1 cellular context compared by ENCODE assay signal in the genomic region with DNA sequence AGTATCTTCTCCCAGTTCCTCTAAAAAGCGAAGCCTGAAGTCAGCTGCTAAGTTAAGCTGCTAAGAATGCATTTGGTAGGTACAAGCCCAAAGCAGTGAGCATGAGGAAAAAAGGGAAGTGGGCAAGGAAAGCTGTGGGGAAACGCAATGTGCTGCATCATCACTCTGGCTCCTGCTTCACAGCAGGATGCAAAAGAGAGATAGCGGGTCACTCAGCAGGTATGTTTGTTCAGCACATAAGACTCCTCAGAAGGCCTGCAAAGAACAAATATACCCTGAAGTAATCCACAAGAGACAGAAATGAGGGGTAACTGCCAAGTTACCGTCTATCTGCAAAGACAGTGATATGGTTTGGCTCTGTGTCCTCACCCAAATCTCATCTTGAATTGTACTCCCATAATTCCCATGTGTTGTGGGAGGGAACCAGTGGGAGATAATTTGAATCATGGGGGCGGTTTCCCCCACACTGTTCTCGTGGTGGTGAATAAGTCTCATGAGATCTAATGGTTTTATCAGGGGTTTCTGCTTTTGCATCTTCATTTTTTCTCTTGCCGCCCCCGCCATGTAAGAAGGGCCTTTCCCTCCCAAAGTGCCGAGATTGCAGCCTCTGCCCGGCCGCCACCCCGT.
A peak's percentile ranks its signal among the peaks of the same experiment; 100 is the strongest.
TF ChIP-seq lines count a peak whose summit lies in the region.

No MANE protein-coding gene starts in this region.

TF ChIP-seq in K562, 482 proteins besides CTCF, POLR2A, EP300 and RAD21 (continued from another document and continues in another):
- TF ChIP-seq, protein P1, sequence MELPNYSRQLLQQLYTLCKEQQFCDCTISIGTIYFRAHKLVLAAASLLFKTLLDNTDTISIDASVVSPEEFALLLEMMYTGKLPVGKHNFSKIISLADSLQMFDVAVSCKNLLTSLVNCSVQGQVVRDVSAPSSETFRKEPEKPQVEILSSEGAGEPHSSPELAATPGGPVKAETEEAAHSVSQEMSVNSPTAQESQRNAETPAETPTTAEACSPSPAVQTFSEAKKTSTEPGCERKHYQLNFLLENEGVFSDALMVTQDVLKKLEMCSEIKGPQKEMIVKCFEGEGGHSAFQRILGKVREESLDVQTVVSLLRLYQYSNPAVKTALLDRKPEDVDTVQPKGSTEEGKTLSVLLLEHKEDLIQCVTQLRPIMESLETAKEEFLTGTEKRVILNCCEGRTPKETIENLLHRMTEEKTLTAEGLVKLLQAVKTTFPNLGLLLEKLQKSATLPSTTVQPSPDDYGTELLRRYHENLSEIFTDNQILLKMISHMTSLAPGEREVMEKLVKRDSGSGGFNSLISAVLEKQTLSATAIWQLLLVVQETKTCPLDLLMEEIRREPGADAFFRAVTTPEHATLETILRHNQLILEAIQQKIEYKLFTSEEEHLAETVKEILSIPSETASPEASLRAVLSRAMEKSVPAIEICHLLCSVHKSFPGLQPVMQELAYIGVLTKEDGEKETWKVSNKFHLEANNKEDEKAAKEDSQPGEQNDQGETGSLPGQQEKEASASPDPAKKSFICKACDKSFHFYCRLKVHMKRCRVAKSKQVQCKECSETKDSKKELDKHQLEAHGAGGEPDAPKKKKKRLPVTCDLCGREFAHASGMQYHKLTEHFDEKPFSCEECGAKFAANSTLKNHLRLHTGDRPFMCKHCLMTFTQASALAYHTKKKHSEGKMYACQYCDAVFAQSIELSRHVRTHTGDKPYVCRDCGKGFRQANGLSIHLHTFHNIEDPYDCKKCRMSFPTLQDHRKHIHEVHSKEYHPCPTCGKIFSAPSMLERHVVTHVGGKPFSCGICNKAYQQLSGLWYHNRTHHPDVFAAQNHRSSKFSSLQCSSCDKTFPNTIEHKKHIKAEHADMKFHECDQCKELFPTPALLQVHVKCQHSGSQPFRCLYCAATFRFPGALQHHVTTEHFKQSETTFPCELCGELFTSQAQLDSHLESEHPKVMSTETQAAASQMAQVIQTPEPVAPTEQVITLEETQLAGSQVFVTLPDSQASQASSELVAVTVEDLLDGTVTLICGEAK (IDR thresholded peaks at IDR 0.05) = no peak
- TF ChIP-seq, protein P1 (CRISPR knock-in tag; IDR thresholded peaks at IDR 0.05) = no peak
- TF ChIP-seq KDM1A (IDR thresholded peaks at IDR 0.05) (peak; percentile 84 to 92), STAT5B (CRISPR knock-in tag; IDR thresholded peaks at IDR 0.05) (no peak), BHLHE40 (IDR thresholded peaks at IDR 0.05; ENCODE audit: low read length) (peak; percentile 73; the same call in 1 of the 2 replicates), NFE2L1 (tag; IDR thresholded peaks at IDR 0.05; ENCODE audit: borderline replicate concordance, low read depth) (no peak), GTF3C2 (IDR thresholded peaks at IDR 0.05; ENCODE audit: borderline replicate concordance, extremely low read depth, insufficient read length) (no peak), TCF7 (IDR thresholded peaks at IDR 0.05; ENCODE audit: borderline replicate concordance) (no peak), MTA1 (IDR thresholded peaks at IDR 0.05; ENCODE audit: borderline replicate concordance) (peak; percentile 87; the same call in 1 of the 2 replicates), SMARCA4 (IDR thresholded peaks at IDR 0.05) (peak; percentile 96), ZBTB49 (CRISPR knock-in tag; IDR thresholded peaks at IDR 0.05; ENCODE audit: borderline replicate concordance) (no peak), CXXC5 (CRISPR knock-in tag; IDR thresholded peaks at IDR 0.05) (peak; percentile 68), NEUROD1 (IDR thresholded peaks at IDR 0.05; ENCODE audit: borderline replicate concordance, low read depth, low read length, partially characterized antibody) (peak; percentile 53), ZNF589 (CRISPR knock-in tag; IDR thresholded peaks at IDR 0.05; ENCODE audit: low read depth) (no peak), FOXA1 (IDR thresholded peaks at IDR 0.05; ENCODE audit: borderline replicate concordance) (peak; percentile 72), NCOR1 (IDR thresholded peaks at IDR 0.05) (peak; percentile 87), MAZ (CRISPR knock-in tag; conservative IDR thresholded peaks at IDR 0.05 in 1 of 2, IDR thresholded peaks at IDR 0.05 in 1 of 2) (peak in 1 of 2 experiments; percentile 42; a peak in 1 of 4 replicates), HDAC3 (IDR thresholded peaks at IDR 0.05; ENCODE audit: borderline replicate concordance, partially characterized antibody) (peak; percentile 70), ZNF431 (CRISPR knock-in tag; IDR thresholded peaks at IDR 0.05) (no peak), ZNF324 (CRISPR knock-in tag; IDR thresholded peaks at IDR 0.05) (no peak), TAL1 (IDR thresholded peaks at IDR 0.05) (peak; percentile 91), SMAD2 (IDR thresholded peaks at IDR 0.05; ENCODE audit: low read depth, low read length) (no peak), ETV6 (IDR thresholded peaks at IDR 0.05; ENCODE audit: borderline replicate concordance in 1 of 2, low read depth in 2 of 2, low read length in 1 of 2) (peak; percentile 46 to 78; a peak in 2 of 4 replicates), ETV6 (CRISPR knock-in tag; IDR thresholded peaks at IDR 0.05; ENCODE audit: borderline replicate concordance) (no peak), ZNF57 (CRISPR knock-in tag; IDR thresholded peaks at IDR 0.05) (no peak), FOXP1 (CRISPR knock-in tag; IDR thresholded peaks at IDR 0.05) (no peak), ESRRA (IDR thresholded peaks at IDR 0.05; ENCODE audit: borderline replicate concordance, low read depth) (peak; percentile 23; the same call in 1 of the 2 replicates), CTCFL (IDR thresholded peaks at IDR 0.05; ENCODE audit: borderline replicate concordance, insufficient read depth, low read depth, low read length, poor library complexity, severe bottlenecking) (no peak), MTA2 (IDR thresholded peaks at IDR 0.05; ENCODE audit: low read depth) (peak; percentile 86), CREM (IDR thresholded peaks at IDR 0.05; ENCODE audit: low read depth) (peak; percentile 62), FOXK2 (conservative IDR thresholded peaks at IDR 0.05 in 1 of 2, IDR thresholded peaks at IDR 0.05 in 1 of 2; ENCODE audit: low read depth in 2 of 2) (peak in 1 of 2 experiments; percentile 24; a peak in 1 of 4 replicates), TBL1XR1 (IDR thresholded peaks at IDR 0.05; ENCODE audit: low read length in 2 of 2) (peak in 1 of 2 experiments; percentile 90; a peak in 2 of 4 replicates), MAFG (tag; conservative IDR thresholded peaks at IDR 0.05) (peak; percentile 95), NBN (IDR thresholded peaks at IDR 0.05; ENCODE audit: low read depth) (peak; percentile 86), HMBOX1 (IDR thresholded peaks at IDR 0.05) (peak; percentile 74), ETV5 (CRISPR knock-in tag; IDR thresholded peaks at IDR 0.05; ENCODE audit: low read depth) (peak; percentile 69; the same call in 1 of the 2 replicates), RCOR1 (IDR thresholded peaks at IDR 0.05; ENCODE audit: borderline replicate concordance in 1 of 2, low read depth in 2 of 2, low read length in 2 of 2) (peak; percentile 79 to 94; a peak in 3 of 4 replicates)
- TF ChIP-seq, protein P2, sequence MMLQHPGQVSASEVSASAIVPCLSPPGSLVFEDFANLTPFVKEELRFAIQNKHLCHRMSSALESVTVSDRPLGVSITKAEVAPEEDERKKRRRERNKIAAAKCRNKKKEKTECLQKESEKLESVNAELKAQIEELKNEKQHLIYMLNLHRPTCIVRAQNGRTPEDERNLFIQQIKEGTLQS (IDR thresholded peaks at IDR 0.05) = peak; percentile 64; the same call in 1 of the 2 replicates
- TF ChIP-seq, protein P2 (CRISPR knock-in tag; conservative IDR thresholded peaks at IDR 0.05) = no peak
